In the genomic region with DNA sequence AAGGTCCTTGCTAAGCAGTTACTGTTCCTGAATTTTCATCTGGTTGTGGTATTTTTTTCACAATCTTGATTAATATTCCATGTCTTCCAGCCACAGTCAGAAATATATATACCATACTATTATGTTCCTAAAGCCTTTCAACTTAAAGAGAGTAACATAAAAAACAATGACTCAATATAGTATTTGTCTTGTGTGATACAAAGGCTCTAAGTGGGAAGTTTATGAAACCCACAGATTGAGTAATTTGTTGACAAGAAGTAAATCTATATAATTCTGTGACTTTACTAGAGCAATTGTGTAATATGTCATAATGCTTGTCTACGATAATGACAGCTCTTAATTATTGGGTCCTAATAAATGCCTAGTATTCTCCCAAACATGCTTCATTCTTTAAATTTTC, we compare ENCODE assay signal across 31 cellular contexts.
"Had no signal": no experiment of that assay in that cellular context is flagged by ENCODE, and none has a peak within 500 bp of the region (broad histone marks: within the 10 kb centered on the region; RNA-seq: fewer than 3 reads in every experiment).

No MANE protein-coding gene starts in this region.

- H3K27ac Mint-ChIP-seq: naive thymus-derived CD8-positive, alpha-beta T cell; natural killer cell treated with Interleukin-12 subunit alpha and Interleukin-12 subunit beta and Interleukin-15 and Interleukin-18, amount 100 ng/mL, for 72 hours; nephron progenitor cell; progenitor cell of endocrine pancreas; stimulated activated memory B cell treated with anti-CD40 and anti-IgM and Interleukin-4, amounts not matched to agents 10 μg/mL and 1 μg/mL and 100 μg/mL, for 72 hours; stimulated activated naive CD8-positive, alpha-beta T cell treated with anti-CD3 and anti-CD28 coated beads, Interleukin-15, amount 100 ng/mL, for 72 hours had no signal

- H3K9me3 Mint-ChIP-seq: nephron progenitor cell, neural crest cell had no signal

- H3K4me3 Mint-ChIP-seq: naive thymus-derived CD8-positive, alpha-beta T cell; natural killer cell treated with Interleukin-12 subunit alpha and Interleukin-12 subunit beta and Interleukin-15 and Interleukin-18, amount 100 ng/mL, for 72 hours; nephron progenitor cell; neural crest cell; stimulated activated memory B cell treated with anti-CD40 and anti-IgM and Interleukin-4, amounts not matched to agents 10 μg/mL and 1 μg/mL and 100 μg/mL, for 72 hours; stimulated activated naive CD8-positive, alpha-beta T cell treated with anti-CD3 and anti-CD28 coated beads, Interleukin-15, amount 100 ng/mL, for 72 hours had no signal

- H3K36me3 ChIP-seq: neutrophil, ovary, right lobe of liver, sigmoid colon, suprapubic skin, tibial artery, transverse colon, upper lobe of left lung, vagina had no signal

- ATAC-seq: naive thymus-derived CD8-positive, alpha-beta T cell; natural killer cell treated with Interleukin-12 subunit alpha and Interleukin-12 subunit beta and Interleukin-15 and Interleukin-18, amount 100 ng/mL, for 72 hours; psoas muscle; right cardiac atrium; right lobe of liver; stimulated activated memory B cell treated with anti-CD40 and anti-IgM and Interleukin-4, amounts not matched to agents 10 μg/mL and 1 μg/mL and 100 μg/mL, for 72 hours; stimulated activated naive CD8-positive, alpha-beta T cell treated with anti-CD3 and anti-CD28 coated beads, Interleukin-15, amount 100 ng/mL, for 72 hours; stimulated activated naive CD8-positive, alpha-beta T cell treated with anti-CD3 and anti-CD28 coated beads, Interleukin-15, Interleukin-2, amounts not matched to agents 100 U/mL and 50 U/mL, for 24 hours had no signal

- H3K27ac ChIP-seq: neutrophil, ovary, parathyroid adenoma, psoas muscle, right lobe of liver, sigmoid colon, suprapubic skin, testis, tibial artery, transverse colon, upper lobe of left lung, vagina had no signal

- H3K36me3 Mint-ChIP-seq: naive thymus-derived CD8-positive, alpha-beta T cell; stimulated activated memory B cell treated with anti-CD40 and anti-IgM and Interleukin-4, amounts not matched to agents 10 μg/mL and 1 μg/mL and 100 μg/mL, for 72 hours had no signal

- H3K4me1 Mint-ChIP-seq: naive thymus-derived CD8-positive, alpha-beta T cell; nephron progenitor cell; neural crest cell; stimulated activated memory B cell treated with anti-CD40 and anti-IgM and Interleukin-4, amounts not matched to agents 10 μg/mL and 1 μg/mL and 100 μg/mL, for 72 hours; stimulated activated naive CD8-positive, alpha-beta T cell treated with anti-CD3 and anti-CD28 coated beads, Interleukin-15, amount 100 ng/mL, for 72 hours had no signal

- H3K27me3 Mint-ChIP-seq: naive thymus-derived CD8-positive, alpha-beta T cell; natural killer cell treated with Interleukin-12 subunit alpha and Interleukin-12 subunit beta and Interleukin-15 and Interleukin-18, amount 100 ng/mL, for 72 hours; progenitor cell of endocrine pancreas; stimulated activated memory B cell treated with anti-CD40 and anti-IgM and Interleukin-4, amounts not matched to agents 10 μg/mL and 1 μg/mL and 100 μg/mL, for 72 hours; stimulated activated naive CD8-positive, alpha-beta T cell treated with anti-CD3 and anti-CD28 coated beads, Interleukin-15, amount 100 ng/mL, for 72 hours had no signal

- DNase-seq: naive thymus-derived CD8-positive, alpha-beta T cell; nephron progenitor cell; nucleus accumbens; ovary; posterior cingulate gyrus; psoas muscle; right cardiac atrium; right lobe of liver; sigmoid colon; small intestine; stimulated activated CD4-positive, alpha-beta T cell treated with anti-CD3 and anti-CD28 coated beads, Interleukin-15, amount 100 ng/mL, for 24 hours; stimulated activated CD4-positive, alpha-beta T cell treated with anti-CD3 and anti-CD28 coated beads, Interleukin-4, amount 100 ng/mL, for 1 hour; stimulated activated CD4-positive, alpha-beta T cell treated with anti-CD3 and anti-CD28 coated beads, Interleukin-4, amount 100 ng/mL, for 4 hours; stimulated activated CD8-positive, alpha-beta memory T cell treated with anti-CD3 and anti-CD28 coated beads, Interleukin-4, amount 100 ng/mL, for 48 hours; stimulated activated naive CD4-positive, alpha-beta T cell; stimulated activated naive CD8-positive, alpha-beta T cell treated with anti-CD3 and anti-CD28 coated beads, Interleukin-15, amount 100 ng/mL, for 72 hours; stimulated activated naive CD8-positive, alpha-beta T cell treated with anti-CD3 and anti-CD28 coated beads, Interleukin-15, Interleukin-2, amounts not matched to agents 100 U/mL and 50 U/mL, for 24 hours; substantia nigra; testis; tibial artery; transverse colon; upper lobe of left lung had no signal

- FAIRE-seq: small intestine, urothelium cell line had no signal

- H3K4me1 ChIP-seq: parathyroid adenoma, psoas muscle, right lobe of liver, sigmoid colon, suprapubic skin, testis, tibial artery, transverse colon, upper lobe of left lung, vagina had no signal

- H3K4me3 ChIP-seq: ovary, psoas muscle, right lobe of liver, sigmoid colon, suprapubic skin, testis, tibial artery, transverse colon, upper lobe of left lung, vagina had no signal

- H2AFZ ChIP-seq: parathyroid adenoma had no signal

- H3K79me2 ChIP-seq: parathyroid adenoma had no signal

- H3K27me3 ChIP-seq: neutrophil, ovary, right lobe of liver, sigmoid colon, suprapubic skin, testis, tibial artery, transverse colon, upper lobe of left lung, vagina had no signal
